13 cellular contexts compared by ENCODE assay signal in genomic region chr1:233615571-233615970, GRCh38. TPM values are rescaled to one million over a fixed set of nuclear protein-coding genes. Genes with fewer than 3 reads are reported as not detected.
DNase-seq lines count a peak whose midpoint lies in the region; ATAC-seq and TF ChIP-seq lines count a peak whose summit lies in the region.
"Had no signal": no experiment of that assay in that cellular context is flagged by ENCODE, and none has a peak within 500 bp of the region (broad histone marks: within the 10 kb centered on the region; RNA-seq: fewer than 3 reads in every experiment).

No MANE protein-coding gene starts in this region.

- BruUV-seq in mammary epithelial cell (replicated peaks; lab: Mats Ljungman, UMichigan) = no TSS peak

- dilution Hi-C loops in mammary epithelial cell (cut with HindIII; ENCODE audit: low sequenced_read_pairs) = no loop called here

- no peaks in the 10 kb centered on the region for H4K20me1 ChIP-seq in mammary epithelial cell (ENCODE audit: insufficient read depth, low read length)

- H2AFZ ChIP-seq in mammary epithelial cell (ENCODE audit: low read depth, low read length) = peak overlapping the region; percentile 88

- peaks cover 45% of the 10 kb centered on the region for H3K27me3 ChIP-seq in left ventricle myocardium inferior (ENCODE audit: low read depth)
- no peaks in the 10 kb centered on the region for H3K27me3 ChIP-seq in mammary epithelial cell (ENCODE audit: insufficient read depth, low read length)
- H3K27me3 ChIP-seq in right lobe of liver = no peaks in the 10 kb centered on the region
- H3K27me3 ChIP-seq in uterus = no peaks in the 10 kb centered on the region

- H3K27ac ChIP-seq in left ventricle myocardium inferior (replicated peaks) (no peak overlapping the region), mammary epithelial cell (ENCODE audit: insufficient read depth, low read depth, low read length) (peak overlapping the region; percentile 68), right lobe of liver (no peak overlapping the region), uterus (peak overlapping the region in 1 of 2 donors; percentile 83)
- H3K27ac ChIP-seq: WERI-Rb-1 had no signal

- CTCF ChIA-PET in mammary epithelial cell (lab: Charles Lee; ENCODE audit: low non-redundant PET) = no interaction called here

- in situ Hi-C loops in mammary epithelial cell (cut with MboI; ENCODE audit: low sequenced_read_pairs in 2 of 2) = no loop called here

- H3K79me2 ChIP-seq in mammary epithelial cell (ENCODE audit: insufficient read depth, low read length) = peaks cover 56% of the 10 kb centered on the region

- 33% methylated on average over 3 of the region's 3 CpGs for WGBS in mammary epithelial cell (ENCODE audit: low coverage, missing lambda C conversion rate)
- WGBS in right lobe of liver (ENCODE audit: insufficient coverage, low coverage, low lambda C conversion rate, missing lambda C conversion rate) = 54% methylated on average over 2 of the region's 3 CpGs

- H3K4me3 ChIP-seq in left ventricle myocardium inferior (peak overlapping the region; percentile 77), mammary epithelial cell (replicated peaks in 1 of 3; ENCODE audit: insufficient read depth in 1 of 3, low read depth in 2 of 3, low read length in 3 of 3) (peak overlapping the region; percentile 66 to 97 (median 83)), right lobe of liver (peak overlapping the region; percentile 70 to 78 (median 76)), uterus (peak overlapping the region; percentile 65 to 69)

- no peak for DNase-seq in left ventricle myocardium inferior
- no peak for DNase-seq in Right ventricle myocardium inferior (ENCODE audit: missing footprints)
- DNase-seq in mammary epithelial cell = peak; percentile 46
- no peak for DNase-seq in right lobe of liver
- no peak for DNase-seq in uterus
- DNase-seq in globus pallidus (ENCODE audit: low spot score) = no peak
- DNase-seq in mucosa of gallbladder (ENCODE audit: low spot score) = no peak
- DNase-seq: activated naive CD8-positive, alpha-beta T cell treated with anti-CD3 and anti-CD28 coated beads, Interleukin-2, amount 10 ng/mL, durations not matched to agents 7 days and 5 days; BE2C; natural killer cell; NCI-H69; WERI-Rb-1 had no signal

- TF ChIP-seq POLR2A in right lobe of liver (IDR thresholded peaks at IDR 0.05) (no peak), uterus (IDR thresholded peaks at IDR 0.05) (no peak)

- intact Hi-C loops in left ventricle myocardium inferior (cut with micrococcal nuclease) (no loop called here), Right ventricle myocardium inferior (cut with DNase I) (loop anchor here (10.0 kb wide), 1 partner anchor 179 kb away; no protein-coding TSS in a partner anchor), mammary epithelial cell (cut with micrococcal nuclease) (loop anchor here (1.0 to 10.0 kb wide), 5 partner anchors 95 to 449 kb away; partner anchors contain the start of gene SLC35F3), right lobe of liver (cut with DNase I) (no loop called here), uterus (cut with DNase I; ENCODE audit: low total_unique reads) (no loop called here)

- no peak for TF ChIP-seq CTCF in left ventricle myocardium inferior (IDR thresholded peaks at IDR 0.05; ENCODE audit: borderline replicate concordance)
- TF ChIP-seq CTCF in mammary epithelial cell (conservative IDR thresholded peaks at IDR 0.05 in 1 of 2, IDR thresholded peaks at IDR 0.05 in 1 of 2; ENCODE audit: extremely low read depth in 1 of 2, insufficient read depth in 1 of 2, low read depth in 1 of 2, low read length in 2 of 2) = no peak
- TF ChIP-seq CTCF in right lobe of liver (IDR thresholded peaks at IDR 0.05) = no peak
- TF ChIP-seq CTCF in uterus (IDR thresholded peaks at IDR 0.05) = no peak

- peak overlapping the region; percentile 86 for H3K4me2 ChIP-seq in mammary epithelial cell (ENCODE audit: insufficient read depth, low read depth, low read length)

- peaks cover 17% of the 10 kb centered on the region for H3K4me1 ChIP-seq in left ventricle myocardium inferior
- H3K4me1 ChIP-seq in mammary epithelial cell (ENCODE audit: insufficient read depth, low read length) = peaks cover 6% of the 10 kb centered on the region
- H3K4me1 ChIP-seq in right lobe of liver = no peaks in the 10 kb centered on the region
- H3K4me1 ChIP-seq in uterus = no peaks in the 10 kb centered on the region
- H3K4me1 ChIP-seq: BE2C had no signal

- H3K9ac ChIP-seq in mammary epithelial cell (ENCODE audit: insufficient read depth, low read length) = peak overlapping the region; percentile 70

- H3K36me3 ChIP-seq in left ventricle myocardium inferior = no peaks in the 10 kb centered on the region
- no peaks in the 10 kb centered on the region for H3K36me3 ChIP-seq in mammary epithelial cell (ENCODE audit: insufficient read depth, low read length)
- no peaks in the 10 kb centered on the region for H3K36me3 ChIP-seq in right lobe of liver
- no peaks in the 10 kb centered on the region for H3K36me3 ChIP-seq in uterus
- H3K36me3 ChIP-seq: BE2C, WERI-Rb-1 had no signal

- ATAC-seq in Right ventricle myocardium inferior = no peak
- ATAC-seq in right lobe of liver = no peak
- ATAC-seq in HG03159 (IDR thresholded peaks at IDR 0.05; ENCODE audit: unreplicated experiment) = no peak
- ATAC-seq: natural killer cell had no signal

- H3K9me3 ChIP-seq in left ventricle myocardium inferior (replicated peaks) (no peaks in the 10 kb centered on the region), mammary epithelial cell (replicated peaks; ENCODE audit: insufficient read depth, low read length) (no peaks in the 10 kb centered on the region), right lobe of liver (no peaks in the 10 kb centered on the region), uterus (no peaks in the 10 kb centered on the region)
- H3K9me3 ChIP-seq: BE2C had no signal

RNA-seq across cellular contexts. Expression of gene KCNK1, which starts 1.7 kb away (rescaled TPM):
- total RNA-seq in left ventricle myocardium inferior = 25.2 TPM
- total RNA-seq in Right ventricle myocardium inferior = 25.4 TPM
- total RNA-seq in mammary epithelial cell = 10 to 100 TPM in 1 of 2 donors, 1 to 10 TPM in 1; 9.0 to 20.6 TPM
- 20.8 TPM for polyA plus RNA-seq in mammary epithelial cell
- polyA minus RNA-seq in mammary epithelial cell = 13.4 TPM
- total RNA-seq in right lobe of liver = 1 to 10 TPM; 1.1 to 7.6 (median 3.6) TPM
- total RNA-seq in uterus = 10 to 100 TPM in 2 of 4 donors, 1 to 10 TPM in 2; 1.0 to 17.1 (median 7.9) TPM
- total RNA-seq in mucosa of gallbladder = 24.5 TPM
- total RNA-seq: activated naive CD8-positive, alpha-beta T cell treated with anti-CD3 and anti-CD28 coated beads, Interleukin-2, amount 10 ng/mL, durations not matched to agents 7 days and 5 days had no signal

Comparison
In these comparisons a context has a peak if more than half of its experiments do, and no peak if none do; other contexts are left out.
1. intact Hi-C loops: an anchor here in Right ventricle myocardium inferior (10.0 kb wide) and mammary epithelial cell (1.0 to 10.0 kb wide); none called in left ventricle myocardium inferior, right lobe of liver and uterus.